ENCODE assay signal across 7 cellular contexts in genomic region chr2:32061973-32062861, GRCh38. TPM values are rescaled to one million over a fixed set of nuclear protein-coding genes. Genes with fewer than 3 reads are reported as not detected.
A peak's percentile ranks its signal among the peaks of the same experiment; 100 is the strongest.
DNase-seq lines count a peak whose midpoint lies in the region; ATAC-seq lines count a peak whose summit lies in the region.

No MANE protein-coding gene starts in this region.

- no peaks in the 10 kb centered on the region for H3K36me3 ChIP-seq in ES-I3 (ENCODE audit: insufficient read depth, low read length)
- H3K36me3 ChIP-seq in naive thymus-derived CD4-positive, alpha-beta T cell (ENCODE audit: control insufficient read depth in 2 of 3, insufficient read depth in 3 of 3, low read length in 3 of 3): peaks cover 0 to 4% (median 0%) of the 10 kb centered on the region in 3 experiments

- H3K27ac ChIP-seq in naive thymus-derived CD4-positive, alpha-beta T cell (ENCODE audit: low read depth, low read length): peak overlapping the region; percentile 88

- peak overlapping the region; percentile 66 to 97 (median 92) for H3K27ac Mint-ChIP-seq in naive thymus-derived CD4-positive, alpha-beta T cell

- H3K9me3 Mint-ChIP-seq in naive thymus-derived CD4-positive, alpha-beta T cell: peaks cover 0 to 2% (median 0%) of the 10 kb centered on the region in 11 donors

- peak overlapping the region; percentile 91 to 100 (median 98) for H3K4me3 Mint-ChIP-seq in naive thymus-derived CD4-positive, alpha-beta T cell

- H3K4me1 ChIP-seq in ES-I3 (ENCODE audit: insufficient read depth, low read length): peaks cover 4% of the 10 kb centered on the region; the same call in 1 of the 2 replicates
- H3K4me1 ChIP-seq in naive thymus-derived CD4-positive, alpha-beta T cell (ENCODE audit: control insufficient read depth in 2 of 2, insufficient read depth in 2 of 2, low read length in 2 of 2): peaks cover 5 to 15% of the 10 kb centered on the region in 2 donors

- DNase-seq in M059J (ENCODE audit: low read depth) (peak; percentile 66), UCSD-AML1 (lab: John Stamatoyannopoulos, UW; ENCODE audit: unreplicated experiment) (peak; percentile 22), fibroblast of peridontal ligament (ENCODE audit: extremely low read depth) (peak; percentile 77)
- peak in 1 of 9 donors; percentile 5 for DNase-seq in naive thymus-derived CD4-positive, alpha-beta T cell

- H3K36me3 Mint-ChIP-seq in naive thymus-derived CD4-positive, alpha-beta T cell: peaks cover 0 to 7% (median 5%) of the 10 kb centered on the region in 5 donors

- ATAC-seq in naive thymus-derived CD4-positive, alpha-beta T cell: no peak
- ATAC-seq in HG02981 (IDR thresholded peaks at IDR 0.05; ENCODE audit: unreplicated experiment) (no peak), HG02642 (IDR thresholded peaks at IDR 0.05; ENCODE audit: poor library complexity, unreplicated experiment) (no peak)

- POLR2A ChIA-PET in naive thymus-derived CD4-positive, alpha-beta T cell (lab: Charles Lee): interaction anchor here (0.6 to 5.3 kb wide), 7 partner anchors 8 to 160 kb away, joined by 3 to 82 read pairs (median 7); partner anchors contain the start of genes DPY30 and SLC30A6

- no peaks in the 10 kb centered on the region for H3K9me3 ChIP-seq in ES-I3 (ENCODE audit: control insufficient read depth, insufficient read depth, low read length)
- H3K9me3 ChIP-seq in naive thymus-derived CD4-positive, alpha-beta T cell (ENCODE audit: control insufficient read depth in 2 of 3, low read length in 3 of 3): no peaks in the 10 kb centered on the region

- intact Hi-C loops in naive thymus-derived CD4-positive, alpha-beta T cell (cut with micrococcal nuclease): loop anchor here in 1 of 2 donors (5.0 kb wide), 3 partner anchors 75 to 1915 kb away; partner anchors contain the start of gene YPEL5

- peak overlapping the region; percentile 99 for H3K4me3 ChIP-seq in naive thymus-derived CD4-positive, alpha-beta T cell (ENCODE audit: low read length)

- H3K27me3 ChIP-seq in naive thymus-derived CD4-positive, alpha-beta T cell (ENCODE audit: control insufficient read depth in 2 of 2, insufficient read depth in 2 of 2, low read length in 2 of 2): no peaks in the 10 kb centered on the region

- H3K27me3 Mint-ChIP-seq in naive thymus-derived CD4-positive, alpha-beta T cell: peaks cover 0 to 3% (median 0%) of the 10 kb centered on the region in 5 donors

- peak overlapping the region; percentile 91 for H3K9ac ChIP-seq in ES-I3 (ENCODE audit: low read depth, low read length)

- H3K4me1 Mint-ChIP-seq in naive thymus-derived CD4-positive, alpha-beta T cell: peaks cover 22 to 41% (median 31%) of the 10 kb centered on the region in 7 donors

- CTCF ChIA-PET in naive thymus-derived CD4-positive, alpha-beta T cell (lab: Charles Lee): interaction anchor here (1.7 kb wide), 1 partner anchor 23 kb away, joined by 5 read pairs; the partner anchor contains the start of gene DPY30

RNA-seq across cellular contexts. Expression of gene SPAST, which starts 1.1 kb away (rescaled TPM):
- 11.4 and 13.9 TPM in 2 replicates for total RNA-seq in M059J (2014; rRNA removed; shearing (Covaris generic))
- 10 to 100 TPM; 16.3 to 21.0 (median 20.3) TPM for total RNA-seq in naive thymus-derived CD4-positive, alpha-beta T cell
- polyA plus RNA-seq in naive thymus-derived CD4-positive, alpha-beta T cell: 10 to 100 TPM; 11.0 to 12.1 TPM

RNA-seq across cellular contexts. Expression of gene DPY30, which starts 22.6 kb away (rescaled TPM):
- 110 and 133 TPM in 2 replicates for total RNA-seq in M059J (2014; rRNA removed; shearing (Covaris generic))
- total RNA-seq in naive thymus-derived CD4-positive, alpha-beta T cell: 10 to 100 TPM; 21.4 to 61.9 (median 45.6) TPM
- 100 to 1,000 TPM; 150 to 169 TPM for polyA plus RNA-seq in naive thymus-derived CD4-positive, alpha-beta T cell

RNA-seq across cellular contexts. Expression of gene MEMO1, which starts 51.4 kb away (rescaled TPM):
- 33.4 and 36.5 TPM in 2 replicates for total RNA-seq in M059J (2014; rRNA removed; shearing (Covaris generic))
- 10 to 100 TPM; 44.5 to 49.2 (median 47.9) TPM for total RNA-seq in naive thymus-derived CD4-positive, alpha-beta T cell
- polyA plus RNA-seq in naive thymus-derived CD4-positive, alpha-beta T cell: 10 to 100 TPM; 18.7 to 27.8 TPM
